Comparison of ENCODE assay signal across 14 cellular contexts in genomic region chr20:40339661-40340449, GRCh38.
DNase-seq lines count a peak whose midpoint lies in the region; ATAC-seq, FAIRE-seq and TF ChIP-seq lines count a peak whose summit lies in the region.
"Had no signal": no experiment of that assay in that cellular context is flagged by ENCODE, and none has a peak within 500 bp of the region (broad histone marks: within the 10 kb centered on the region; RNA-seq: fewer than 3 reads in every experiment).

No MANE protein-coding gene starts in this region.

- H4K20me1 ChIP-seq in BLaER1 treated with 17β-estradiol and CSF1 and Interleukin-3, amounts not matched to agents 10 nM and 100 nM = no peaks in the 10 kb centered on the region

- peaks cover 22 to 32% (median 29%) of the 10 kb centered on the region in 11 experiments for H3K9me3 ChIP-seq in BLaER1 treated with 17β-estradiol and CSF1 and Interleukin-3, amounts not matched to agents 10 nM and 100 nM (replicated peaks in 1 of 11)

- peak overlapping the region in 6 of 11 experiments; percentile 48 to 89 (median 79); a peak in 12 of 22 replicates for H3K9ac ChIP-seq in BLaER1 treated with 17β-estradiol and CSF1 and Interleukin-3, amounts not matched to agents 10 nM and 100 nM

- peak overlapping the region in 7 of 11 experiments; percentile 30 to 81 (median 70); a peak in 14 of 22 replicates for H3K4me2 ChIP-seq in BLaER1 treated with 17β-estradiol and CSF1 and Interleukin-3, amounts not matched to agents 10 nM and 100 nM

- intact Hi-C loops in Right ventricle myocardium superior (cut with DNase I) = no loop called here

- peaks cover 0 to 3% (median 0%) of the 10 kb centered on the region in 11 experiments; a peak in 2 of 22 replicates for H3K36me3 ChIP-seq in BLaER1 treated with 17β-estradiol and CSF1 and Interleukin-3, amounts not matched to agents 10 nM and 100 nM

- H3K27ac ChIP-seq in BLaER1 treated with 17β-estradiol and CSF1 and Interleukin-3, amounts not matched to agents 10 nM and 100 nM = peak overlapping the region in 10 of 11 experiments; percentile 24 to 100 (median 84); a peak in 18 of 22 replicates

- H3K4me1 ChIP-seq in BLaER1 treated with 17β-estradiol and CSF1 and Interleukin-3, amounts not matched to agents 10 nM and 100 nM = peaks cover 0 to 76% (median 22%) of the 10 kb centered on the region in 10 experiments; a peak in 12 of 20 replicates

- no peak for TF ChIP-seq CTCF in D721Med (IDR thresholded peaks at IDR 0.05; ENCODE audit: insufficient read depth, missing control alignments)

- H3K27me3 ChIP-seq in BLaER1 treated with 17β-estradiol and CSF1 and Interleukin-3, amounts not matched to agents 10 nM and 100 nM = no peaks in the 10 kb centered on the region

- ATAC-seq in Right ventricle myocardium superior (ENCODE audit: poor library complexity) (peak; percentile 87), HG03159 (IDR thresholded peaks at IDR 0.05; ENCODE audit: unreplicated experiment) (no peak), GM18520 (IDR thresholded peaks at IDR 0.05; ENCODE audit: unreplicated experiment) (no peak)

- FAIRE-seq in D721Med (lab: Jason Lieb, UNC) = no peak
- FAIRE-seq: RCC 7860 had no signal

- DNase-seq in SIG-M5 treated with dmso at 0.1 percent for 504 hours (lab: John Stamatoyannopoulos, UW; ENCODE audit: unreplicated experiment) = peak; percentile 97
- peak; percentile 66 for DNase-seq in Right ventricle myocardium superior
- DNase-seq in occipital lobe (lab: John Stamatoyannopoulos, UW) = peak; percentile 2
- DNase-seq in D721Med (ENCODE audit: insufficient read length, low spot score) = no peak
- DNase-seq in AG20443 (ENCODE audit: low spot score) = no peak
- DNase-seq: activated CD4-positive, alpha-beta memory T cell treated with anti-CD3 and anti-CD28 coated beads for 36 hours; natural killer cell; NCI-H1105 treated with DMSO at 0.1 percent for 48 hours; NCI-H446 treated with DMSO at 0.1 percent for 48 hours had no signal

- no peak overlapping the region for H3K4me3 ChIP-seq in BLaER1 treated with 17β-estradiol and CSF1 and Interleukin-3, amounts not matched to agents 10 nM and 100 nM
- H3K4me3 ChIP-seq: dorsolateral prefrontal cortex had no signal

Comparison
In these comparisons a context has a peak if more than half of its experiments do, and no peak if none do; other contexts are left out.
1. DNase-seq: peak in SIG-M5 treated with dmso at 0.1 percent for 504 hours (single experiment), Right ventricle myocardium superior (single experiment) and occipital lobe (single experiment); none in D721Med (single experiment) and AG20443 (single experiment).